ENCODE assay signal across 23 cellular contexts in the genomic region with DNA sequence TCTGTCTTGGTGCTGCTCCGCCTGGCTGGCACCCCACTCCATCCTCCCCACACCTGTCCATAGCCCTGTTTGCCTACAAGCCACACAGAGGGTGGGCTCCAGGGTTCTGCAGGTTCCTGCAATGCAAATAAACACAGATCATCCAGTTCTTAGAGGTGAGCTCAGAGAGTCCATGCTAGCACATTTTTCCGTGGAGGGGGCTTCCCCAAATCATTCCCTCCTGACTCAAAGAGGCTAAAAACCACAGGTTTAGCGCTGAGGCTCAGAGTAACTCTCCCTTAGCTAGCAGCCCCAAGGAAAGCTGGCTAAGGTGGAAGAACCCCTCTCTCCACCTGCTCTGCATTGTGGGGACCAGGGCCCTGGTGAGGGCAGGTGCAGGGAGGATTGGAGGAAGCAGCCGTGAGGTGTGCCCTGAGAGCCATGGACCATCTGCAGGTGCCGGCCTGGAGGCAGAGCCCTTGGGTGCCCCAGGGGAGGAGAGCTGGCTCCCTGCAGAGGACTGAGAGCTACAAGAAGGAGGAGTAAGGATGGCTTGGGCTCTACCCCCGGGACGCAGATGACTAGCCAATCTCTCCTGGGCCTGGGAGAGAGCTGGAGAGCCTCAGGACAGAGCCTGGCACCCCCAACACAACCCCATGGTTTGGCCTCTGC. TPM values are rescaled to one million over a fixed set of nuclear protein-coding genes. Genes with fewer than 3 reads are reported as not detected.
DNase-seq lines count a peak whose midpoint lies in the region; ATAC-seq lines count a peak whose summit lies in the region.
"Had no signal": no experiment of that assay in that cellular context is flagged by ENCODE, and none has a peak within 500 bp of the region (broad histone marks: within the 10 kb centered on the region; RNA-seq: fewer than 3 reads in every experiment).

No MANE protein-coding gene starts in this region.

- no peaks in the 10 kb centered on the region for H3K36me3 ChIP-seq in HUES6 (ENCODE audit: control insufficient read depth, insufficient read depth, low read length)
- H3K36me3 ChIP-seq: gastrocnemius medialis, sigmoid colon, thoracic aorta had no signal

- peaks cover 11% of the 10 kb centered on the region for H3K9me3 ChIP-seq in HUES6 (ENCODE audit: control insufficient read depth, insufficient read depth, low read depth, low read length)
- H3K9me3 ChIP-seq: gastrocnemius medialis, sigmoid colon, thoracic aorta had no signal

- CTCF ChIA-PET in activated naive CD4-positive, alpha-beta T cell treated with anti-CD3 and anti-CD28 coated beads, Interleukin-2, amount 10 ng/mL, durations not matched to agents 7 days and 5 days (lab: Charles Lee): interaction anchor here (0.6 to 5.3 kb wide), 2 partner anchors 31 to 240 kb away, joined by 3 to 27 read pairs; no protein-coding TSS in a partner anchor

- no peaks in the 10 kb centered on the region for H3K27me3 ChIP-seq in HUES6 (ENCODE audit: control insufficient read depth, insufficient read depth, low read length)
- H3K27me3 ChIP-seq: gastrocnemius medialis, sigmoid colon had no signal

- H3K9me3 Mint-ChIP-seq in activated naive CD4-positive, alpha-beta T cell treated with anti-CD3 and anti-CD28 coated beads, Interleukin-2, amount 10 ng/mL, durations not matched to agents 7 days and 5 days: no peaks in the 10 kb centered on the region
- no peaks in the 10 kb centered on the region for H3K9me3 Mint-ChIP-seq in activated T-helper 17 cell treated with anti-CD3 and anti-CD28 coated beads, Interleukin-2, amount 50 U/mL, for 72 hours
- H3K9me3 Mint-ChIP-seq in stimulated activated memory B cell treated with anti-CD40 and anti-IgM and Interleukin-4, amounts not matched to agents 10 μg/mL and 1 μg/mL and 100 μg/mL, for 72 hours: peaks cover 2% of the 10 kb centered on the region

- peak overlapping the region; percentile 25 for H3K27ac Mint-ChIP-seq in activated naive CD4-positive, alpha-beta T cell treated with anti-CD3 and anti-CD28 coated beads, Interleukin-2, amount 10 ng/mL, durations not matched to agents 7 days and 5 days
- H3K27ac Mint-ChIP-seq in activated T-helper 17 cell treated with anti-CD3 and anti-CD28 coated beads, Interleukin-2, amount 50 U/mL, for 72 hours: no peak overlapping the region
- no peak overlapping the region for H3K27ac Mint-ChIP-seq in stimulated activated memory B cell treated with anti-CD40 and anti-IgM and Interleukin-4, amounts not matched to agents 10 μg/mL and 1 μg/mL and 100 μg/mL, for 72 hours

- no peak for DNase-seq in activated naive CD4-positive, alpha-beta T cell treated with anti-CD3 and anti-CD28 coated beads, Interleukin-2, amount 10 ng/mL, durations not matched to agents 7 days and 5 days
- no peak for DNase-seq in activated naive CD4-positive, alpha-beta T cell treated with anti-CD3 and anti-CD28 coated beads, Interleukin-2, amount 50 U/mL, for 16 hours
- no peak for DNase-seq in AML-193 (lab: John Stamatoyannopoulos, UW)
- DNase-seq: C1 segment of cervical spinal cord; gastrocnemius medialis; HCEC 1CT; left cardiac atrium; midbrain; NCI-H1105; NCI-H2227 treated with DMSO at 0.1 percent for 48 hours; nucleus accumbens; sigmoid colon; stimulated activated CD4-positive, alpha-beta T cell treated with anti-CD3 and anti-CD28 coated beads, Interleukin-4, amount 100 ng/mL, for 1 hour had no signal

- H3K36me3 Mint-ChIP-seq in activated naive CD4-positive, alpha-beta T cell treated with anti-CD3 and anti-CD28 coated beads, Interleukin-2, amount 10 ng/mL, durations not matched to agents 7 days and 5 days: no peaks in the 10 kb centered on the region
- H3K36me3 Mint-ChIP-seq in activated T-helper 17 cell treated with anti-CD3 and anti-CD28 coated beads, Interleukin-2, amount 50 U/mL, for 72 hours (ENCODE audit: low read depth): no peaks in the 10 kb centered on the region
- H3K36me3 Mint-ChIP-seq in stimulated activated memory B cell treated with anti-CD40 and anti-IgM and Interleukin-4, amounts not matched to agents 10 μg/mL and 1 μg/mL and 100 μg/mL, for 72 hours: no peaks in the 10 kb centered on the region

- H3K27ac ChIP-seq in HUES6 (ENCODE audit: low read depth, low read length): peak overlapping the region; percentile 53; the same call in 1 of the 2 replicates
- H3K27ac ChIP-seq: gastrocnemius medialis, KMS-11, sigmoid colon, thoracic aorta had no signal

- H3K27me3 Mint-ChIP-seq in activated naive CD4-positive, alpha-beta T cell treated with anti-CD3 and anti-CD28 coated beads, Interleukin-2, amount 10 ng/mL, durations not matched to agents 7 days and 5 days: peaks cover 25% of the 10 kb centered on the region
- no peaks in the 10 kb centered on the region for H3K27me3 Mint-ChIP-seq in activated T-helper 17 cell treated with anti-CD3 and anti-CD28 coated beads, Interleukin-2, amount 50 U/mL, for 72 hours
- H3K27me3 Mint-ChIP-seq in stimulated activated memory B cell treated with anti-CD40 and anti-IgM and Interleukin-4, amounts not matched to agents 10 μg/mL and 1 μg/mL and 100 μg/mL, for 72 hours: no peaks in the 10 kb centered on the region

- H3K4me1 Mint-ChIP-seq in activated naive CD4-positive, alpha-beta T cell treated with anti-CD3 and anti-CD28 coated beads, Interleukin-2, amount 10 ng/mL, durations not matched to agents 7 days and 5 days: peaks cover 13% of the 10 kb centered on the region
- peaks cover 6% of the 10 kb centered on the region for H3K4me1 Mint-ChIP-seq in activated T-helper 17 cell treated with anti-CD3 and anti-CD28 coated beads, Interleukin-2, amount 50 U/mL, for 72 hours
- H3K4me1 Mint-ChIP-seq in stimulated activated memory B cell treated with anti-CD40 and anti-IgM and Interleukin-4, amounts not matched to agents 10 μg/mL and 1 μg/mL and 100 μg/mL, for 72 hours: peaks cover 16% of the 10 kb centered on the region

- peak overlapping the region; percentile 10 for H3K9ac ChIP-seq in HUES6 (ENCODE audit: low read length)
- H3K9ac ChIP-seq: KMS-11 had no signal

- H3K4me3 Mint-ChIP-seq in activated naive CD4-positive, alpha-beta T cell treated with anti-CD3 and anti-CD28 coated beads, Interleukin-2, amount 10 ng/mL, durations not matched to agents 7 days and 5 days: no peak overlapping the region
- H3K4me3 Mint-ChIP-seq in activated T-helper 17 cell treated with anti-CD3 and anti-CD28 coated beads, Interleukin-2, amount 50 U/mL, for 72 hours: no peak overlapping the region
- H3K4me3 Mint-ChIP-seq in stimulated activated memory B cell treated with anti-CD40 and anti-IgM and Interleukin-4, amounts not matched to agents 10 μg/mL and 1 μg/mL and 100 μg/mL, for 72 hours: no peak overlapping the region

- peaks cover 41% of the 10 kb centered on the region for H3K4me1 ChIP-seq in HUES6 (ENCODE audit: control insufficient read depth, insufficient read depth, low read length)
- H3K4me1 ChIP-seq: gastrocnemius medialis, sigmoid colon had no signal

- peak; percentile 99 for ATAC-seq in activated T-helper 17 cell treated with anti-CD3 and anti-CD28 coated beads, Interleukin-2, amount 50 U/mL, for 72 hours (replicated peaks)
- peak; percentile 45 for ATAC-seq in stimulated activated memory B cell treated with anti-CD40 and anti-IgM and Interleukin-4, amounts not matched to agents 10 μg/mL and 1 μg/mL and 100 μg/mL, for 72 hours
- ATAC-seq in GM18867 (IDR thresholded peaks at IDR 0.05; ENCODE audit: unreplicated experiment): no peak
- ATAC-seq: gastrocnemius medialis, left cardiac atrium, Right ventricle myocardium inferior had no signal

- no peak overlapping the region for H3K4me3 ChIP-seq in HUES6 (ENCODE audit: low read depth, low read length)
- H3K4me3 ChIP-seq: gastrocnemius medialis, sigmoid colon, thoracic aorta had no signal

RNA-seq across cellular contexts. Expression of a gene that starts 23.8 kb away (rescaled TPM):
- not detected for total RNA-seq in activated T-helper 17 cell treated with anti-CD3 and anti-CD28 coated beads, Interleukin-2, amount 50 U/mL, for 72 hours
- total RNA-seq: bronchial epithelial cell, dermis microvascular lymphatic vessel endothelial cell, epithelial cell of proximal tubule, gastrocnemius medialis, left cardiac atrium, Right ventricle myocardium inferior, sigmoid colon, thoracic aorta had no signal

RNA-seq across cellular contexts. Expression of a gene that starts 38.7 kb away (rescaled TPM):
- total RNA-seq in activated T-helper 17 cell treated with anti-CD3 and anti-CD28 coated beads, Interleukin-2, amount 50 U/mL, for 72 hours: under 1 TPM; 0.15 to 0.21 TPM
- total RNA-seq: bronchial epithelial cell, dermis microvascular lymphatic vessel endothelial cell, epithelial cell of proximal tubule had no signal
